In the genomic region with DNA sequence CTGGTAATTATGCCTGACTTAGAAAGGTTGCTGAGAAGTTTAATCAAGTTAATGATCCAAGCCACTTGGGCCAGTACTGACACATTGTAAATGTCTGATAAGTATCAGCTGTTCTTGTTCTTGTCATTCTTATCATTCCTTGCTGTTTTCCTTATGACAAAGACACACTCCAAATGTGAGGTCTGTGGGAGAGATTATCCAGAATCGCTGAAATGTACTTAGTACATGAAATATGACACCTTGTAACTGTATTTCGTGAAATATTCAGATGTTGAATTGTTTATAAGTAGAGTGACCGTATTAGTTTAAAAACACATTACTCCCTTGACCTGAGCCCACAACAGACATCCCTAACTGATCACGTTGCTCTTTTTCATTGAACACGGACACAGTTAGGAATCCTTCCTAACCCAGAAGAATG, we compare ENCODE assay signal across 1 cellular context.
TF ChIP-seq lines count a peak whose summit lies in the region.

No MANE protein-coding gene starts in this region.

TF ChIP-seq in HEK293, 187 proteins besides CTCF, POLR2A, EP300 and RAD21 (continued from another document):
- TF ChIP-seq, protein P1, sequence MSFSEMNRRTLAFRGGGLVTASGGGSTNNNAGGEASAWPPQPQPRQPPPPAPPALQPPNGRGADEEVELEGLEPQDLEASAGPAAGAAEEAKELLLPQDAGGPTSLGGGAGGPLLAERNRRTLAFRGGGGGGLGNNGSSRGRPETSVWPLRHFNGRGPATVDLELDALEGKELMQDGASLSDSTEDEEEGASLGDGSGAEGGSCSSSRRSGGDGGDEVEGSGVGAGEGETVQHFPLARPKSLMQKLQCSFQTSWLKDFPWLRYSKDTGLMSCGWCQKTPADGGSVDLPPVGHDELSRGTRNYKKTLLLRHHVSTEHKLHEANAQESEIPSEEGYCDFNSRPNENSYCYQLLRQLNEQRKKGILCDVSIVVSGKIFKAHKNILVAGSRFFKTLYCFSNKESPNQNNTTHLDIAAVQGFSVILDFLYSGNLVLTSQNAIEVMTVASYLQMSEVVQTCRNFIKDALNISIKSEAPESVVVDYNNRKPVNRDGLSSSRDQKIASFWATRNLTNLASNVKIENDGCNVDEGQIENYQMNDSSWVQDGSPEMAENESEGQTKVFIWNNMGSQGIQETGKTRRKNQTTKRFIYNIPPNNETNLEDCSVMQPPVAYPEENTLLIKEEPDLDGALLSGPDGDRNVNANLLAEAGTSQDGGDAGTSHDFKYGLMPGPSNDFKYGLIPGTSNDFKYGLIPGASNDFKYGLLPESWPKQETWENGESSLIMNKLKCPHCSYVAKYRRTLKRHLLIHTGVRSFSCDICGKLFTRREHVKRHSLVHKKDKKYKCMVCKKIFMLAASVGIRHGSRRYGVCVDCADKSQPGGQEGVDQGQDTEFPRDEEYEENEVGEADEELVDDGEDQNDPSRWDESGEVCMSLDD (tag by site-specific recombination; IDR thresholded peaks at IDR 0.05) = no peak
- TF ChIP-seq ZNF530 (tag by site-specific recombination; IDR thresholded peaks at IDR 0.05; ENCODE audit: low read depth) (no peak), ZNF23 (tag by site-specific recombination; IDR thresholded peaks at IDR 0.05; ENCODE audit: borderline replicate concordance) (no peak), GLI2 (tag by site-specific recombination; IDR thresholded peaks at IDR 0.05; ENCODE audit: borderline replicate concordance, low read depth) (0 out of 2 replicates have a peak, but pooled peaks have one; percentile 13), ZNF202 (tag by site-specific recombination; IDR thresholded peaks at IDR 0.05; ENCODE audit: borderline replicate concordance) (no peak), ZIC2 (tag by site-specific recombination; IDR thresholded peaks at IDR 0.05) (no peak), ZNF292 (tag by site-specific recombination; IDR thresholded peaks at IDR 0.05; ENCODE audit: borderline replicate concordance, low read depth) (no peak), ZNF488 (tag by site-specific recombination; IDR thresholded peaks at IDR 0.05) (no peak), GLIS2 (tag by site-specific recombination; IDR thresholded peaks at IDR 0.05) (no peak), ZNF157 (tag by site-specific recombination; IDR thresholded peaks at IDR 0.05) (no peak), ZNF214 (tag by site-specific recombination; IDR thresholded peaks at IDR 0.05; ENCODE audit: borderline replicate concordance) (no peak), ZNF114 (tag by site-specific recombination; IDR thresholded peaks at IDR 0.05) (no peak), ZNF843 (tag by site-specific recombination; IDR thresholded peaks at IDR 0.05) (peak; percentile 69; the same call in 1 of the 2 replicates), ZNF830 (tag by site-specific recombination; IDR thresholded peaks at IDR 0.05; ENCODE audit: low read depth) (no peak), ZNF169 (tag by site-specific recombination; IDR thresholded peaks at IDR 0.05) (no peak), ZNF324 (tag by site-specific recombination; IDR thresholded peaks at IDR 0.05) (no peak), ZXDB (tag by site-specific recombination; IDR thresholded peaks at IDR 0.05) (peak; percentile 61; the same call in 1 of the 2 replicates), MZF1 (tag by site-specific recombination; IDR thresholded peaks at IDR 0.05; ENCODE audit: borderline replicate concordance) (no peak), TSHZ1 (tag by site-specific recombination; IDR thresholded peaks at IDR 0.05; ENCODE audit: borderline replicate concordance) (no peak), TRIM28 (IDR thresholded peaks at IDR 0.05; ENCODE audit: borderline replicate concordance, low read length) (peak; percentile 82), ZNF558 (tag by site-specific recombination; IDR thresholded peaks at IDR 0.05) (no peak), ZNF549 (tag by site-specific recombination; IDR thresholded peaks at IDR 0.05) (no peak), ZNF366 (tag by site-specific recombination; conservative IDR thresholded peaks at IDR 0.05) (no peak), ZNF624 (tag by site-specific recombination; IDR thresholded peaks at IDR 0.05) (no peak)
- TF ChIP-seq, protein P2, sequence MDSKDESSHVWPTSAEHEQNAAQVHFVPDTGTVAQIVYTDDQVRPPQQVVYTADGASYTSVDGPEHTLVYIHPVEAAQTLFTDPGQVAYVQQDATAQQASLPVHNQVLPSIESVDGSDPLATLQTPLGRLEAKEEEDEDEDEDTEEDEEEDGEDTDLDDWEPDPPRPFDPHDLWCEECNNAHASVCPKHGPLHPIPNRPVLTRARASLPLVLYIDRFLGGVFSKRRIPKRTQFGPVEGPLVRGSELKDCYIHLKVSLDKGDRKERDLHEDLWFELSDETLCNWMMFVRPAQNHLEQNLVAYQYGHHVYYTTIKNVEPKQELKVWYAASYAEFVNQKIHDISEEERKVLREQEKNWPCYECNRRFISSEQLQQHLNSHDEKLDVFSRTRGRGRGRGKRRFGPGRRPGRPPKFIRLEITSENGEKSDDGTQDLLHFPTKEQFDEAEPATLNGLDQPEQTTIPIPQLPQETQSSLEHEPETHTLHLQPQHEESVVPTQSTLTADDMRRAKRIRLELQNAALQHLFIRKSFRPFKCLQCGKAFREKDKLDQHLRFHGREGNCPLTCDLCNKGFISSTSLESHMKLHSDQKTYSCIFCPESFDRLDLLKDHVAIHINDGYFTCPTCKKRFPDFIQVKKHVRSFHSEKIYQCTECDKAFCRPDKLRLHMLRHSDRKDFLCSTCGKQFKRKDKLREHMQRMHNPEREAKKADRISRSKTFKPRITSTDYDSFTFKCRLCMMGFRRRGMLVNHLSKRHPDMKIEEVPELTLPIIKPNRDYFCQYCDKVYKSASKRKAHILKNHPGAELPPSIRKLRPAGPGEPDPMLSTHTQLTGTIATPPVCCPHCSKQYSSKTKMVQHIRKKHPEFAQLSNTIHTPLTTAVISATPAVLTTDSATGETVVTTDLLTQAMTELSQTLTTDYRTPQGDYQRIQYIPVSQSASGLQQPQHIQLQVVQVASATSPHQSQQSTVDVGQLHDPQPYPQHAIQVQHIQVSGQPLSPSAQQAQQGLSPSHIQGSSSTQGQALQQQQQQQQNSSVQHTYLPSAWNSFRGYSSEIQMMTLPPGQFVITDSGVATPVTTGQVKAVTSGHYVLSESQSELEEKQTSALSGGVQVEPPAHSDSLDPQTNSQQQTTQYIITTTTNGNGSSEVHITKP (tag by site-specific recombination; IDR thresholded peaks at IDR 0.05) = no peak
- TF ChIP-seq, protein P3, sequence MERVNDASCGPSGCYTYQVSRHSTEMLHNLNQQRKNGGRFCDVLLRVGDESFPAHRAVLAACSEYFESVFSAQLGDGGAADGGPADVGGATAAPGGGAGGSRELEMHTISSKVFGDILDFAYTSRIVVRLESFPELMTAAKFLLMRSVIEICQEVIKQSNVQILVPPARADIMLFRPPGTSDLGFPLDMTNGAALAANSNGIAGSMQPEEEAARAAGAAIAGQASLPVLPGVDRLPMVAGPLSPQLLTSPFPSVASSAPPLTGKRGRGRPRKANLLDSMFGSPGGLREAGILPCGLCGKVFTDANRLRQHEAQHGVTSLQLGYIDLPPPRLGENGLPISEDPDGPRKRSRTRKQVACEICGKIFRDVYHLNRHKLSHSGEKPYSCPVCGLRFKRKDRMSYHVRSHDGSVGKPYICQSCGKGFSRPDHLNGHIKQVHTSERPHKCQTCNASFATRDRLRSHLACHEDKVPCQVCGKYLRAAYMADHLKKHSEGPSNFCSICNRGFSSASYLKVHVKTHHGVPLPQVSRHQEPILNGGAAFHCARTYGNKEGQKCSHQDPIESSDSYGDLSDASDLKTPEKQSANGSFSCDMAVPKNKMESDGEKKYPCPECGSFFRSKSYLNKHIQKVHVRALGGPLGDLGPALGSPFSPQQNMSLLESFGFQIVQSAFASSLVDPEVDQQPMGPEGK (tag by site-specific recombination; IDR thresholded peaks at IDR 0.05) = no peak
- TF ChIP-seq, protein P4, sequence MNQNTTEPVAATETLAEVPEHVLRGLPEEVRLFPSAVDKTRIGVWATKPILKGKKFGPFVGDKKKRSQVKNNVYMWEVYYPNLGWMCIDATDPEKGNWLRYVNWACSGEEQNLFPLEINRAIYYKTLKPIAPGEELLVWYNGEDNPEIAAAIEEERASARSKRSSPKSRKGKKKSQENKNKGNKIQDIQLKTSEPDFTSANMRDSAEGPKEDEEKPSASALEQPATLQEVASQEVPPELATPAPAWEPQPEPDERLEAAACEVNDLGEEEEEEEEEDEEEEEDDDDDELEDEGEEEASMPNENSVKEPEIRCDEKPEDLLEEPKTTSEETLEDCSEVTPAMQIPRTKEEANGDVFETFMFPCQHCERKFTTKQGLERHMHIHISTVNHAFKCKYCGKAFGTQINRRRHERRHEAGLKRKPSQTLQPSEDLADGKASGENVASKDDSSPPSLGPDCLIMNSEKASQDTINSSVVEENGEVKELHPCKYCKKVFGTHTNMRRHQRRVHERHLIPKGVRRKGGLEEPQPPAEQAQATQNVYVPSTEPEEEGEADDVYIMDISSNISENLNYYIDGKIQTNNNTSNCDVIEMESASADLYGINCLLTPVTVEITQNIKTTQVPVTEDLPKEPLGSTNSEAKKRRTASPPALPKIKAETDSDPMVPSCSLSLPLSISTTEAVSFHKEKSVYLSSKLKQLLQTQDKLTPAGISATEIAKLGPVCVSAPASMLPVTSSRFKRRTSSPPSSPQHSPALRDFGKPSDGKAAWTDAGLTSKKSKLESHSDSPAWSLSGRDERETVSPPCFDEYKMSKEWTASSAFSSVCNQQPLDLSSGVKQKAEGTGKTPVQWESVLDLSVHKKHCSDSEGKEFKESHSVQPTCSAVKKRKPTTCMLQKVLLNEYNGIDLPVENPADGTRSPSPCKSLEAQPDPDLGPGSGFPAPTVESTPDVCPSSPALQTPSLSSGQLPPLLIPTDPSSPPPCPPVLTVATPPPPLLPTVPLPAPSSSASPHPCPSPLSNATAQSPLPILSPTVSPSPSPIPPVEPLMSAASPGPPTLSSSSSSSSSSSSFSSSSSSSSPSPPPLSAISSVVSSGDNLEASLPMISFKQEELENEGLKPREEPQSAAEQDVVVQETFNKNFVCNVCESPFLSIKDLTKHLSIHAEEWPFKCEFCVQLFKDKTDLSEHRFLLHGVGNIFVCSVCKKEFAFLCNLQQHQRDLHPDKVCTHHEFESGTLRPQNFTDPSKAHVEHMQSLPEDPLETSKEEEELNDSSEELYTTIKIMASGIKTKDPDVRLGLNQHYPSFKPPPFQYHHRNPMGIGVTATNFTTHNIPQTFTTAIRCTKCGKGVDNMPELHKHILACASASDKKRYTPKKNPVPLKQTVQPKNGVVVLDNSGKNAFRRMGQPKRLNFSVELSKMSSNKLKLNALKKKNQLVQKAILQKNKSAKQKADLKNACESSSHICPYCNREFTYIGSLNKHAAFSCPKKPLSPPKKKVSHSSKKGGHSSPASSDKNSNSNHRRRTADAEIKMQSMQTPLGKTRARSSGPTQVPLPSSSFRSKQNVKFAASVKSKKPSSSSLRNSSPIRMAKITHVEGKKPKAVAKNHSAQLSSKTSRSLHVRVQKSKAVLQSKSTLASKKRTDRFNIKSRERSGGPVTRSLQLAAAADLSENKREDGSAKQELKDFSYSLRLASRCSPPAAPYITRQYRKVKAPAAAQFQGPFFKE (tag by site-specific recombination; IDR thresholded peaks at IDR 0.05; ENCODE audit: borderline replicate concordance) = no peak
- TF ChIP-seq, protein P5, sequence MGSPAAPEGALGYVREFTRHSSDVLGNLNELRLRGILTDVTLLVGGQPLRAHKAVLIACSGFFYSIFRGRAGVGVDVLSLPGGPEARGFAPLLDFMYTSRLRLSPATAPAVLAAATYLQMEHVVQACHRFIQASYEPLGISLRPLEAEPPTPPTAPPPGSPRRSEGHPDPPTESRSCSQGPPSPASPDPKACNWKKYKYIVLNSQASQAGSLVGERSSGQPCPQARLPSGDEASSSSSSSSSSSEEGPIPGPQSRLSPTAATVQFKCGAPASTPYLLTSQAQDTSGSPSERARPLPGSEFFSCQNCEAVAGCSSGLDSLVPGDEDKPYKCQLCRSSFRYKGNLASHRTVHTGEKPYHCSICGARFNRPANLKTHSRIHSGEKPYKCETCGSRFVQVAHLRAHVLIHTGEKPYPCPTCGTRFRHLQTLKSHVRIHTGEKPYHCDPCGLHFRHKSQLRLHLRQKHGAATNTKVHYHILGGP (tag by site-specific recombination; IDR thresholded peaks at IDR 0.05) = no peak
